8 cellular contexts compared by ENCODE assay signal in genomic region chr21:43362306-43362927, GRCh38.
DNase-seq lines count a peak whose midpoint lies in the region; ATAC-seq and TF ChIP-seq lines count a peak whose summit lies in the region.

No MANE protein-coding gene starts in this region.

- H3K9me3 ChIP-seq in BLaER1 (no peaks in the 10 kb centered on the region), testis (no peaks in the 10 kb centered on the region)

- peak overlapping the region; percentile 70 for H3K27ac Mint-ChIP-seq in activated T-cell treated with anti-CD3 and anti-CD28 coated beads, Interleukin-2, amount 50 U/mL, for 72 hours
- peak overlapping the region; percentile 83 for H3K27ac Mint-ChIP-seq in osteocyte (ENCODE audit: unreplicated experiment)

- 18 to 28% methylated on average over 17 to 37 of the region's 37 CpGs for WGBS in testis, 2 donors

- H3K27ac ChIP-seq in BLaER1 (peak overlapping the region; percentile 93), testis (peak overlapping the region; percentile 90 to 93)

- H3K4me1 ChIP-seq in BLaER1 (peaks cover 96% of the 10 kb centered on the region), testis (peaks cover 12% of the 10 kb centered on the region)

- H3K4me3 Mint-ChIP-seq in activated T-cell treated with anti-CD3 and anti-CD28 coated beads, Interleukin-2, amount 50 U/mL, for 72 hours = peak overlapping the region; percentile 79 to 80
- H3K4me3 Mint-ChIP-seq in osteocyte (ENCODE audit: unreplicated experiment) = peak overlapping the region; percentile 29

- H3K4me1 Mint-ChIP-seq in activated T-cell treated with anti-CD3 and anti-CD28 coated beads, Interleukin-2, amount 50 U/mL, for 72 hours (ENCODE audit: low read depth) = peaks cover 27% of the 10 kb centered on the region
- peaks cover 22% of the 10 kb centered on the region for H3K4me1 Mint-ChIP-seq in osteocyte (ENCODE audit: unreplicated experiment)

- H4K20me1 ChIP-seq in BLaER1 = no peaks in the 10 kb centered on the region

- H3K36me3 Mint-ChIP-seq in activated T-cell treated with anti-CD3 and anti-CD28 coated beads, Interleukin-2, amount 50 U/mL, for 72 hours (ENCODE audit: insufficient read depth in 2 of 2) = no peaks in the 10 kb centered on the region
- no peaks in the 10 kb centered on the region for H3K36me3 Mint-ChIP-seq in osteocyte (ENCODE audit: unreplicated experiment)

- no peaks in the 10 kb centered on the region for H3K27me3 ChIP-seq in BLaER1
- no peaks in the 10 kb centered on the region for H3K27me3 ChIP-seq in testis

- peak; percentile 56 for ATAC-seq in GM21381 (IDR thresholded peaks at IDR 0.05; ENCODE audit: unreplicated experiment)
- ATAC-seq in activated T-cell treated with anti-CD3 and anti-CD28 coated beads, Interleukin-2, amount 50 U/mL, for 72 hours (replicated peaks in 1 of 2) = peak; percentile 88

- CTCF ChIA-PET in HEK293T (lab: Yijun Ruan, JAX) = no interaction called here

- POLR2A ChIA-PET in HEK293T (lab: Yijun Ruan, JAX) = no interaction called here

- peak; percentile 65 for DNase-seq in NCI-H526 treated with DMSO at 0.1 percent for 48 hours (lab: John Stamatoyannopoulos, UW)
- DNase-seq in activated T-cell treated with anti-CD3 and anti-CD28 coated beads, Interleukin-2, amount 50 U/mL, for 72 hours = peak; percentile 77 to 78
- DNase-seq in fibroblast of mammary gland (ENCODE audit: low read depth) = peak; percentile 66
- no peak for DNase-seq in osteocyte (ENCODE audit: extremely low spot score, unreplicated experiment)
- peak; percentile 67 for DNase-seq in testis
- DNase-seq in HEK293T (ENCODE audit: extremely low spot score) = no peak

- no peaks in the 10 kb centered on the region for H3K36me3 ChIP-seq in BLaER1
- H3K36me3 ChIP-seq in testis (ENCODE audit: low read depth, missing control alignments) = no peaks in the 10 kb centered on the region

- peak overlapping the region; percentile 79 for H3K9ac ChIP-seq in BLaER1

- peaks cover 6% of the 10 kb centered on the region for H3K27me3 Mint-ChIP-seq in activated T-cell treated with anti-CD3 and anti-CD28 coated beads, Interleukin-2, amount 50 U/mL, for 72 hours (ENCODE audit: low read depth)
- no peaks in the 10 kb centered on the region for H3K27me3 Mint-ChIP-seq in osteocyte (ENCODE audit: unreplicated experiment)

- TF ChIP-seq CTCF in fibroblast of mammary gland (conservative IDR thresholded peaks at IDR 0.05; ENCODE audit: control insufficient read depth, insufficient read depth, low read depth, low read length) = no peak
- TF ChIP-seq CTCF in osteocyte (IDR thresholded peaks at IDR 0.05) = no peak
- TF ChIP-seq CTCF in testis (IDR thresholded peaks at IDR 0.05) = no peak

- H3K9me3 Mint-ChIP-seq in activated T-cell treated with anti-CD3 and anti-CD28 coated beads, Interleukin-2, amount 50 U/mL, for 72 hours = no peaks in the 10 kb centered on the region
- no peaks in the 10 kb centered on the region for H3K9me3 Mint-ChIP-seq in osteocyte (ENCODE audit: unreplicated experiment)

- peak overlapping the region; percentile 59 for H3K4me3 ChIP-seq in BLaER1
- H3K4me3 ChIP-seq in fibroblast of mammary gland (ENCODE audit: control insufficient read depth, low read depth, low read length) = no peak overlapping the region
- no peak overlapping the region for H3K4me3 ChIP-seq in testis

- intact Hi-C loops in testis (cut with DNase I; ENCODE audit: low total_unique reads) = no loop called here

- TF ChIP-seq POLR2A in testis (IDR thresholded peaks at IDR 0.05) = no peak

- peak overlapping the region; percentile 92 for H3K4me2 ChIP-seq in BLaER1

TF ChIP-seq in HEK293T, 16 proteins besides CTCF, POLR2A, EP300 and RAD21:
- no peak for TF ChIP-seq HDGF (IDR thresholded peaks at IDR 0.05; ENCODE audit: borderline replicate concordance)
- no peak for TF ChIP-seq PKNOX1 (IDR thresholded peaks at IDR 0.05)
- TF ChIP-seq FOXK2 (IDR thresholded peaks at IDR 0.05) = no peak

Comparison
In these comparisons a context has a peak if more than half of its experiments do, and no peak if none do; other contexts are left out.
1. DNase-seq: peak in NCI-H526 treated with DMSO at 0.1 percent for 48 hours (single experiment), activated T-cell treated with anti-CD3 and anti-CD28 coated beads, Interleukin-2, amount 50 U/mL, for 72 hours (2 of 2), fibroblast of mammary gland (single experiment) and testis (single experiment); none in osteocyte (single experiment) and HEK293T (single experiment).